In genomic region chr6:11592289-11592906, GRCh38 we compare ENCODE assay signal across 25 cellular contexts. TPM values are rescaled to one million over a fixed set of nuclear protein-coding genes. Genes with fewer than 3 reads are reported as not detected.
A peak's percentile ranks its signal among the peaks of the same experiment; 100 is the strongest.
DNase-seq lines count a peak whose midpoint lies in the region; ATAC-seq and TF ChIP-seq lines count a peak whose summit lies in the region.
"Had no signal": no experiment of that assay in that cellular context is flagged by ENCODE, and none has a peak within 500 bp of the region (broad histone marks: within the 10 kb centered on the region; RNA-seq: fewer than 3 reads in every experiment).

No MANE protein-coding gene starts in this region.

- no peaks in the 10 kb centered on the region for H3K36me3 ChIP-seq in heart left ventricle
- no peaks in the 10 kb centered on the region for H3K36me3 ChIP-seq in aorta (ENCODE audit: control insufficient read depth in 1 of 2, insufficient read depth in 2 of 2, low read length in 1 of 2)
- H3K36me3 ChIP-seq: ascending aorta, BLaER1 had no signal

- H3K27ac ChIP-seq in heart left ventricle (peak overlapping the region in 1 of 12 donors; percentile 13), aorta (ENCODE audit: low read depth in 1 of 2, low read length in 2 of 2) (no peak overlapping the region)
- H3K27ac ChIP-seq: ascending aorta, BLaER1, foreskin keratinocyte, VCaP had no signal

- ATAC-seq in Right ventricle myocardium inferior (peak; percentile 88), heart left ventricle (peak in 3 of 4 donors; percentile 54 to 84 (median 61)), aorta (ENCODE audit: low FRiP score) (peak; percentile 45)
- ATAC-seq: foreskin keratinocyte had no signal

- intact Hi-C loops in Right ventricle myocardium inferior (cut with DNase I), result no loop called here
- intact Hi-C loops in cardiac septum (cut with DNase I), result no loop called here
- intact Hi-C loops in heart left ventricle (cut with DNase I), result loop anchor here in 4 of 10 donors (5.0 to 10.0 kb wide), 3 partner anchors 65 to 1012 kb away; no protein-coding TSS in a partner anchor
- intact Hi-C loops in aorta (cut with DNase I), result no loop called here

- DNase-seq in Right ventricle myocardium inferior (ENCODE audit: missing footprints) (no peak), cardiac septum (ENCODE audit: low spot score) (no peak), heart left ventricle (peak in 1 of 5 donors; percentile 41), myocyte (ENCODE audit: low read depth) (peak; percentile 38), aorta (no peak), mucosa of gallbladder (ENCODE audit: low spot score) (no peak), HT-29 (ENCODE audit: low spot score) (no peak), activated T-cell treated with anti-CD3 and anti-CD28 coated beads for 4 hours (no peak)
- DNase-seq: activated CD4-positive, alpha-beta memory T cell treated with anti-CD3 and anti-CD28 coated beads for 36 hours; activated naive CD4-positive, alpha-beta T cell treated with anti-CD3 and anti-CD28 coated beads for 36 hours; activated T-cell treated with anti-CD3 and anti-CD28 coated beads, Interleukin-2, amount 50 U/mL, for 1 hour; Calu3; endodermal cell; foreskin keratinocyte; GOT3; NCI-H2171 treated with DMSO at 0.1 percent for 48 hours; NCI-H82; nucleus accumbens; OCI-M1; SIG-M5; stimulated activated CD4-positive, alpha-beta T cell treated with anti-CD3 and anti-CD28 coated beads, Interleukin-4, amount 100 ng/mL, for 4 hours had no signal

- H3K27me3 ChIP-seq in heart left ventricle, result no peaks in the 10 kb centered on the region
- H3K27me3 ChIP-seq in aorta (ENCODE audit: control insufficient read depth in 1 of 2, insufficient read depth in 2 of 2, low read length in 1 of 2), result no peaks in the 10 kb centered on the region
- H3K27me3 ChIP-seq: ascending aorta, BLaER1, foreskin keratinocyte had no signal

- TF ChIP-seq POLR2A in heart left ventricle (IDR thresholded peaks at IDR 0.05), result no peak

- WGBS in heart left ventricle, 4 donors, result 44 to 60% (median 50%) methylated on average over 8 of the region's 8 CpGs
- WGBS in aorta, 2 donors, result 38 to 39% methylated on average over 8 of the region's 8 CpGs

- TF ChIP-seq CTCF in heart left ventricle (IDR thresholded peaks at IDR 0.05), result no peak

- peaks cover 0 to 15% (median 0%) of the 10 kb centered on the region in 12 donors for H3K4me1 ChIP-seq in heart left ventricle
- peaks cover 0 to 4% of the 10 kb centered on the region in 2 donors for H3K4me1 ChIP-seq in aorta (ENCODE audit: control insufficient read depth in 1 of 2, insufficient read depth in 2 of 2, low read length in 2 of 2)

- H3K4me3 ChIP-seq in heart left ventricle (no peak overlapping the region), aorta (ENCODE audit: low read length in 2 of 2) (no peak overlapping the region)
- H3K4me3 ChIP-seq: ascending aorta, BLaER1, skin epidermis had no signal

- no peaks in the 10 kb centered on the region for H3K9me3 ChIP-seq in heart left ventricle
- no peaks in the 10 kb centered on the region for H3K9me3 ChIP-seq in aorta (ENCODE audit: control insufficient read depth, low read length)
- H3K9me3 ChIP-seq: ascending aorta, BLaER1 had no signal

RNA-seq across cellular contexts. Expression of gene TMEM170B, which starts 54.8 kb away (rescaled TPM):
- 4.8 TPM for total RNA-seq in Right ventricle myocardium inferior
- 4.2 TPM for total RNA-seq in cardiac septum
- 1 to 10 TPM; 3.3 to 5.9 (median 4.0) TPM for total RNA-seq in heart left ventricle
- 1 to 10 TPM; 1.0 to 2.8 TPM for polyA plus RNA-seq in heart left ventricle
- 8.5 and 8.7 TPM in 2 replicates for total RNA-seq in myocyte
- 3.0 TPM for polyA plus RNA-seq in myocyte (2012)
- total RNA-seq in aorta, result 1 to 10 TPM; 6.2 to 7.3 TPM
- polyA plus RNA-seq in aorta, result 1 to 10 TPM; 1.5 to 2.0 TPM
- total RNA-seq in mucosa of gallbladder, result 4.5 TPM
- 0.42 and 0.56 TPM in 2 replicates for total RNA-seq in HT-29 (2014; rRNA removed; shearing (Covaris generic))
